Comparison of ENCODE assay signal across 1 cellular context in genomic region chr17:77358801-77359716, GRCh38.
TF ChIP-seq lines count a peak whose summit lies in the region.

No MANE protein-coding gene starts in this region.

TF ChIP-seq in GM12878, 131 proteins besides CTCF, POLR2A, EP300 and RAD21 (continued from another document):
- TF ChIP-seq, protein P1, sequence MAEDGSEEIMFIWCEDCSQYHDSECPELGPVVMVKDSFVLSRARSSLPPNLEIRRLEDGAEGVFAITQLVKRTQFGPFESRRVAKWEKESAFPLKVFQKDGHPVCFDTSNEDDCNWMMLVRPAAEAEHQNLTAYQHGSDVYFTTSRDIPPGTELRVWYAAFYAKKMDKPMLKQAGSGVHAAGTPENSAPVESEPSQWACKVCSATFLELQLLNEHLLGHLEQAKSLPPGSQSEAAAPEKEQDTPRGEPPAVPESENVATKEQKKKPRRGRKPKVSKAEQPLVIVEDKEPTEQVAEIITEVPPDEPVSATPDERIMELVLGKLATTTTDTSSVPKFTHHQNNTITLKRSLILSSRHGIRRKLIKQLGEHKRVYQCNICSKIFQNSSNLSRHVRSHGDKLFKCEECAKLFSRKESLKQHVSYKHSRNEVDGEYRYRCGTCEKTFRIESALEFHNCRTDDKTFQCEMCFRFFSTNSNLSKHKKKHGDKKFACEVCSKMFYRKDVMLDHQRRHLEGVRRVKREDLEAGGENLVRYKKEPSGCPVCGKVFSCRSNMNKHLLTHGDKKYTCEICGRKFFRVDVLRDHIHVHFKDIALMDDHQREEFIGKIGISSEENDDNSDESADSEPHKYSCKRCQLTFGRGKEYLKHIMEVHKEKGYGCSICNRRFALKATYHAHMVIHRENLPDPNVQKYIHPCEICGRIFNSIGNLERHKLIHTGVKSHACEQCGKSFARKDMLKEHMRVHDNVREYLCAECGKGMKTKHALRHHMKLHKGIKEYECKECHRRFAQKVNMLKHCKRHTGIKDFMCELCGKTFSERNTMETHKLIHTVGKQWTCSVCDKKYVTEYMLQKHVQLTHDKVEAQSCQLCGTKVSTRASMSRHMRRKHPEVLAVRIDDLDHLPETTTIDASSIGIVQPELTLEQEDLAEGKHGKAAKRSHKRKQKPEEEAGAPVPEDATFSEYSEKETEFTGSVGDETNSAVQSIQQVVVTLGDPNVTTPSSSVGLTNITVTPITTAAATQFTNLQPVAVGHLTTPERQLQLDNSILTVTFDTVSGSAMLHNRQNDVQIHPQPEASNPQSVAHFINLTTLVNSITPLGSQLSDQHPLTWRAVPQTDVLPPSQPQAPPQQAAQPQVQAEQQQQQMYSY (CRISPR knock-in tag; IDR thresholded peaks at IDR 0.05) = no peak
- TF ChIP-seq EGR1 (IDR thresholded peaks at IDR 0.05; ENCODE audit: borderline replicate concordance in 1 of 2, low read depth in 2 of 2, low read length in 2 of 2) = no peak
- no peak for TF ChIP-seq STAT3 (IDR thresholded peaks at IDR 0.05; ENCODE audit: low read depth, low read length)
- TF ChIP-seq NR2C2 (IDR thresholded peaks at IDR 0.05; ENCODE audit: borderline replicate concordance, control insufficient read depth, insufficient read length, low read depth) = no peak
- no peak for TF ChIP-seq E2F4 (IDR thresholded peaks at IDR 0.05; ENCODE audit: low read depth, low read length)
- TF ChIP-seq ZNF217 (IDR thresholded peaks at IDR 0.05) = no peak
- TF ChIP-seq TCF7 (IDR thresholded peaks at IDR 0.05; ENCODE audit: borderline replicate concordance) = no peak
- no peak for TF ChIP-seq IRF4 (IDR thresholded peaks at IDR 0.05; ENCODE audit: low read depth, low read length)
- TF ChIP-seq RCOR1 (conservative IDR thresholded peaks at IDR 0.05; ENCODE audit: low read depth, low read length) = no peak
- TF ChIP-seq, protein P2, sequence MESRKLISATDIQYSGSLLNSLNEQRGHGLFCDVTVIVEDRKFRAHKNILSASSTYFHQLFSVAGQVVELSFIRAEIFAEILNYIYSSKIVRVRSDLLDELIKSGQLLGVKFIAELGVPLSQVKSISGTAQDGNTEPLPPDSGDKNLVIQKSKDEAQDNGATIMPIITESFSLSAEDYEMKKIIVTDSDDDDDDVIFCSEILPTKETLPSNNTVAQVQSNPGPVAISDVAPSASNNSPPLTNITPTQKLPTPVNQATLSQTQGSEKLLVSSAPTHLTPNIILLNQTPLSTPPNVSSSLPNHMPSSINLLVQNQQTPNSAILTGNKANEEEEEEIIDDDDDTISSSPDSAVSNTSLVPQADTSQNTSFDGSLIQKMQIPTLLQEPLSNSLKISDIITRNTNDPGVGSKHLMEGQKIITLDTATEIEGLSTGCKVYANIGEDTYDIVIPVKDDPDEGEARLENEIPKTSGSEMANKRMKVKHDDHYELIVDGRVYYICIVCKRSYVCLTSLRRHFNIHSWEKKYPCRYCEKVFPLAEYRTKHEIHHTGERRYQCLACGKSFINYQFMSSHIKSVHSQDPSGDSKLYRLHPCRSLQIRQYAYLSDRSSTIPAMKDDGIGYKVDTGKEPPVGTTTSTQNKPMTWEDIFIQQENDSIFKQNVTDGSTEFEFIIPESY (IDR thresholded peaks at IDR 0.05) = no peak
- TF ChIP-seq ZNF24 (IDR thresholded peaks at IDR 0.05) = no peak
- no peak for TF ChIP-seq RBBP5 (conservative IDR thresholded peaks at IDR 0.05)
